ENCODE assay signal across 14 cellular contexts in the genomic region with DNA sequence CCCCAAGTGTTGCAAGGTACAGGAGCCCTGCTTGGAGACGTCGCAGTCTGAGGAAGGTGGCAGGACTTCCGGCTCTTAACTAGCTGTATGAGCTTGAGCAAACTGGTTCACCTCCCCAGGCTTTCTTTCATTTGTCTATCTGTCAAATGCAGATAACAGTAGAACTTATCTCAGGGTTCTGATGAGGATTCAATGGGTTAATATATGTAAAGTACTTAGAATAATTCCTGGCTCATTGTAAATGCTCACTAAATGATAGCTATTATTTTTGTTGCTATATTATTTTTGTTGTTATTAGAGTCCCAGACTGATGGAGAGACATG.
DNase-seq lines count a peak whose midpoint lies in the region; ATAC-seq and TF ChIP-seq lines count a peak whose summit lies in the region.
"Had no signal": no experiment of that assay in that cellular context is flagged by ENCODE, and none has a peak within 500 bp of the region (broad histone marks: within the 10 kb centered on the region; RNA-seq: fewer than 3 reads in every experiment).

No MANE protein-coding gene starts in this region.

- H3K4me3 ChIP-seq in HUES6 (ENCODE audit: low read depth, low read length), result no peak overlapping the region
- no peak overlapping the region for H3K4me3 ChIP-seq in coronary artery
- H3K4me3 ChIP-seq in muscle layer of colon (ENCODE audit: low read depth in 1 of 2, low read length in 2 of 2), result no peak overlapping the region
- H3K4me3 ChIP-seq in subcutaneous abdominal adipose tissue (ENCODE audit: low read depth in 1 of 5, low read length in 5 of 5), result no peak overlapping the region
- H3K4me3 ChIP-seq: body of pancreas, GM12878, MG63, mucosa of descending colon had no signal

- TF ChIP-seq CTCF in coronary artery (IDR thresholded peaks at IDR 0.05), result no peak

- H3K4me1 ChIP-seq in HUES6 (ENCODE audit: control insufficient read depth, insufficient read depth, low read length) (peaks cover 38% of the 10 kb centered on the region), muscle layer of colon (ENCODE audit: insufficient read depth, low read length) (peaks cover 63% of the 10 kb centered on the region), subcutaneous abdominal adipose tissue (ENCODE audit: control insufficient read depth in 5 of 5, insufficient read depth in 5 of 5, low read length in 5 of 5) (peaks cover 26 to 88% (median 80%) of the 10 kb centered on the region in 5 donors)

- no peaks in the 10 kb centered on the region for H3K9me3 ChIP-seq in HUES6 (ENCODE audit: control insufficient read depth, insufficient read depth, low read depth, low read length)
- no peaks in the 10 kb centered on the region for H3K9me3 ChIP-seq in muscle layer of colon (ENCODE audit: low read length)
- no peaks in the 10 kb centered on the region for H3K9me3 ChIP-seq in subcutaneous abdominal adipose tissue (ENCODE audit: control insufficient read depth in 5 of 5, low read length in 5 of 5)
- H3K9me3 ChIP-seq: body of pancreas, MG63, mucosa of descending colon had no signal

- no peaks in the 10 kb centered on the region for H3K36me3 ChIP-seq in HUES6 (ENCODE audit: control insufficient read depth, insufficient read depth, low read length)
- H3K36me3 ChIP-seq in muscle layer of colon (ENCODE audit: insufficient read depth, low read length), result peaks cover 19% of the 10 kb centered on the region
- H3K36me3 ChIP-seq in subcutaneous abdominal adipose tissue (ENCODE audit: control insufficient read depth in 5 of 5, insufficient read depth in 5 of 5, low read length in 5 of 5), result peaks cover 0 to 13% (median 9%) of the 10 kb centered on the region in 5 donors

- H3K27me3 ChIP-seq in HUES6 (ENCODE audit: control insufficient read depth, insufficient read depth, low read length), result no peaks in the 10 kb centered on the region
- H3K27me3 ChIP-seq in muscle layer of colon (ENCODE audit: control insufficient read depth in 1 of 2, insufficient read depth in 2 of 2, low read length in 2 of 2), result no peaks in the 10 kb centered on the region
- no peaks in the 10 kb centered on the region for H3K27me3 ChIP-seq in subcutaneous abdominal adipose tissue (ENCODE audit: control insufficient read depth in 5 of 5, insufficient read depth in 4 of 5, low read length in 5 of 5)
- H3K27me3 ChIP-seq: body of pancreas, MG63 had no signal

- H3K27ac ChIP-seq in HUES6 (ENCODE audit: low read depth, low read length) (no peak overlapping the region), coronary artery (peak overlapping the region; percentile 48 to 99), muscle layer of colon (ENCODE audit: low read depth, low read length) (peak overlapping the region; percentile 86), subcutaneous abdominal adipose tissue (ENCODE audit: low read depth, low read length) (peak overlapping the region; percentile 91)

- DNase-seq in coronary artery (ENCODE audit: low spot score), result no peak
- no peak for DNase-seq in HuH-7 (ENCODE audit: low spot score)
- DNase-seq: activated CD4-positive, alpha-beta T cell treated with anti-CD3 and anti-CD28 coated beads, Interleukin-2, amount 50 U/mL, for 1 hour; DND-41 had no signal

- ATAC-seq in HG02763 (IDR thresholded peaks at IDR 0.05; ENCODE audit: unreplicated experiment) (no peak), HG03520 (IDR thresholded peaks at IDR 0.05; ENCODE audit: unreplicated experiment) (no peak), GM19328 (IDR thresholded peaks at IDR 0.05; ENCODE audit: unreplicated experiment) (no peak)
- ATAC-seq: GM12878 had no signal

- H3K9ac ChIP-seq in HUES6 (ENCODE audit: low read length) (peak overlapping the region; percentile 46), muscle layer of colon (ENCODE audit: low read length) (peak overlapping the region; percentile 8), subcutaneous abdominal adipose tissue (ENCODE audit: low read length in 5 of 5) (peak overlapping the region in 1 of 5 donors; percentile 33)
